ENCODE assay signal across 16 cellular contexts in the genomic region with DNA sequence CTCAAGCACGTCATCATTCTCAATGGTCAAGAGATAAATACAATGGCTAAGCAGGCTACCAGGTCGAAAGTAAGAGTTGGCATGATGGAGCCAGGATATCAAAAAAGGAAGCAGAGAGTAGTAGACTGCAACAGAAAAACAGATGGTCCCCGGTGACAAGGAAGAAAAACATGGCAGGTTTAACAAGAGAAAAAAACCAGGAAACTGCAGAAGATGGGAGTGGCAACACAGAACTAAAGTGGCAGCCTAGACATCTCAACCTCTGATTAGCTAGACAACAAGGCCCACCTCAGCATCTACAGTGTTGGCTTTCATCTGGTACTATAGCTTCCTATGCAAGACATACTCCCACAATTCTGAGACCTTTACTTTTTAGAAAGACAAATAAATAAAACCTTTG. TPM values are rescaled to one million over a fixed set of nuclear protein-coding genes. Genes with fewer than 3 reads are reported as not detected.
DNase-seq lines count a peak whose midpoint lies in the region; ATAC-seq and TF ChIP-seq lines count a peak whose summit lies in the region.
"Had no signal": no experiment of that assay in that cellular context is flagged by ENCODE, and none has a peak within 500 bp of the region (broad histone marks: within the 10 kb centered on the region; RNA-seq: fewer than 3 reads in every experiment).

No MANE protein-coding gene starts in this region.

- no peaks in the 10 kb centered on the region for H3K27me3 ChIP-seq in sigmoid colon
- H3K27me3 ChIP-seq: esophagus squamous epithelium had no signal

- no peak overlapping the region for H3K4me3 Mint-ChIP-seq in activated CD8-positive, alpha-beta memory T cell treated with anti-CD3 and anti-CD28 coated beads, Interleukin-2, amount 10 ng/mL, durations not matched to agents 7 days and 5 days
- peak overlapping the region; percentile 18 to 78 (median 58) for H3K4me3 Mint-ChIP-seq in brain

- H3K4me3 ChIP-seq in sigmoid colon: no peak overlapping the region
- H3K4me3 ChIP-seq: esophagus squamous epithelium had no signal

- TF ChIP-seq CTCF in brain (conservative IDR thresholded peaks at IDR 0.05) (no peak), sigmoid colon (IDR thresholded peaks at IDR 0.05) (no peak)

- no peaks in the 10 kb centered on the region for H3K27me3 Mint-ChIP-seq in activated CD8-positive, alpha-beta memory T cell treated with anti-CD3 and anti-CD28 coated beads, Interleukin-2, amount 10 ng/mL, durations not matched to agents 7 days and 5 days
- H3K27me3 Mint-ChIP-seq in brain: peaks cover 6% of the 10 kb centered on the region

- intact Hi-C loops in sigmoid colon (cut with DNase I): loop anchor here (10.0 kb wide), 1 partner anchor 978 kb away; a partner anchor contains a TSS

- ATAC-seq in activated CD8-positive, alpha-beta memory T cell treated with anti-CD3 and anti-CD28 coated beads, Interleukin-2, amount 10 ng/mL, durations not matched to agents 7 days and 5 days: no peak
- ATAC-seq in GM21723 (IDR thresholded peaks at IDR 0.05; ENCODE audit: unreplicated experiment): no peak

- H3K9me3 Mint-ChIP-seq in activated CD8-positive, alpha-beta memory T cell treated with anti-CD3 and anti-CD28 coated beads, Interleukin-2, amount 10 ng/mL, durations not matched to agents 7 days and 5 days (ENCODE audit: low read depth): no peaks in the 10 kb centered on the region
- no peaks in the 10 kb centered on the region for H3K9me3 Mint-ChIP-seq in brain

- no peak for DNase-seq in activated CD8-positive, alpha-beta memory T cell treated with anti-CD3 and anti-CD28 coated beads, Interleukin-2, amount 10 ng/mL, durations not matched to agents 7 days and 5 days
- no peak for DNase-seq in activated CD8-positive, alpha-beta memory T cell treated with anti-CD3 and anti-CD28 coated beads, Interleukin-2, amount 50 U/mL, for 48 hours
- DNase-seq in MV-4-11 (lab: John Stamatoyannopoulos, UW) (peak; percentile 42), sigmoid colon (no peak), NOMO-1 (lab: John Stamatoyannopoulos, UW; ENCODE audit: unreplicated experiment in 2 of 2) (no peak)
- DNase-seq in stimulated activated CD4-positive, alpha-beta T cell treated with anti-CD3 and anti-CD28 coated beads, Interleukin-4, amount 100 ng/mL, for 4 hours: no peak
- DNase-seq: activated CD4-positive, alpha-beta T cell treated with anti-CD3 and anti-CD28 coated beads, Interleukin-2, amount 50 U/mL, for 4 hours; activated naive CD4-positive, alpha-beta T cell treated with Interleukin-2 at 50 U/mL for 16 hours; esophagus squamous epithelium; mammary epithelial cell; NCI-H1105 treated with DMSO at 0.1 percent for 48 hours; NCI-H345; nucleus accumbens; small intestine had no signal

- H3K4me1 ChIP-seq in sigmoid colon: peaks cover 0 to 87% (median 76%) of the 10 kb centered on the region in 4 donors

- peak overlapping the region; percentile 1 for H3K27ac Mint-ChIP-seq in activated CD8-positive, alpha-beta memory T cell treated with anti-CD3 and anti-CD28 coated beads, Interleukin-2, amount 10 ng/mL, durations not matched to agents 7 days and 5 days
- peak overlapping the region in 4 of 5 experiments; percentile 2 to 78 (median 36) for H3K27ac Mint-ChIP-seq in brain

- no peaks in the 10 kb centered on the region for H3K36me3 ChIP-seq in sigmoid colon

- no peak for TF ChIP-seq POLR2A in sigmoid colon (IDR thresholded peaks at IDR 0.05)

- peaks cover 78% of the 10 kb centered on the region for H3K4me1 Mint-ChIP-seq in activated CD8-positive, alpha-beta memory T cell treated with anti-CD3 and anti-CD28 coated beads, Interleukin-2, amount 10 ng/mL, durations not matched to agents 7 days and 5 days
- H3K4me1 Mint-ChIP-seq in brain: peaks cover 75% of the 10 kb centered on the region

- peaks cover 9% of the 10 kb centered on the region for H3K36me3 Mint-ChIP-seq in activated CD8-positive, alpha-beta memory T cell treated with anti-CD3 and anti-CD28 coated beads, Interleukin-2, amount 10 ng/mL, durations not matched to agents 7 days and 5 days
- H3K36me3 Mint-ChIP-seq in brain: peaks cover 6% of the 10 kb centered on the region

- CTCF ChIA-PET in activated CD8-positive, alpha-beta memory T cell treated with anti-CD3 and anti-CD28 coated beads, Interleukin-2, amount 10 ng/mL, durations not matched to agents 7 days and 5 days (lab: Charles Lee): interaction anchor here (1.6 kb wide), 1 partner anchor 34 kb away, joined by 3 read pairs; no protein-coding TSS in a partner anchor

- peak overlapping the region; percentile 18 to 98 (median 95) for H3K27ac ChIP-seq in sigmoid colon

- 55 to 59% methylated on average over 3 of the region's 3 CpGs for whole genome bisulfite sequencing in sigmoid colon, 2 donors

- H3K9me3 ChIP-seq in sigmoid colon: no peaks in the 10 kb centered on the region
- H3K9me3 ChIP-seq: esophagus squamous epithelium had no signal

- no peak for TF ChIP-seq EP300 in sigmoid colon (IDR thresholded peaks at IDR 0.05)

RNA-seq across cellular contexts. Expression of a gene that starts 3.1 kb away (rescaled TPM):
- total RNA-seq in activated CD8-positive, alpha-beta memory T cell treated with anti-CD3 and anti-CD28 coated beads, Interleukin-2, amount 10 ng/mL, durations not matched to agents 7 days and 5 days: 100 to 1,000 TPM; 140 to 144 TPM
- polyA plus RNA-seq in brain (ENCODE audit: insufficient read depth, low read depth, low replicate concordance): 75.8 TPM
- total RNA-seq in sigmoid colon: 100 to 1,000 TPM in 1 of 4 donors, 10 to 100 TPM in 3; 64.3 to 215 (median 85.5) TPM
- polyA plus RNA-seq in sigmoid colon: 100 to 1,000 TPM in 1 of 3 donors, 10 to 100 TPM in 2; 32.4 to 120 (median 42.0) TPM

RNA-seq across cellular contexts. Expression of a gene that starts 44.4 kb away (rescaled TPM):
- total RNA-seq in activated CD8-positive, alpha-beta memory T cell treated with anti-CD3 and anti-CD28 coated beads, Interleukin-2, amount 10 ng/mL, durations not matched to agents 7 days and 5 days: 10 to 100 TPM; 31.5 to 49.0 TPM
- polyA plus RNA-seq in brain (ENCODE audit: insufficient read depth, low read depth, low replicate concordance) (49.8 TPM), sigmoid colon (10 to 100 TPM in 1 of 3 donors, 1 to 10 TPM in 2; 1.2 to 16.5 (median 3.2) TPM)
- 10 to 100 TPM; 19.6 to 46.5 (median 31.3) TPM for total RNA-seq in sigmoid colon

RNA-seq across cellular contexts. Expression of a gene that starts 44.7 kb away (rescaled TPM):
- 10 to 100 TPM; 36.2 to 59.3 TPM for total RNA-seq in activated CD8-positive, alpha-beta memory T cell treated with anti-CD3 and anti-CD28 coated beads, Interleukin-2, amount 10 ng/mL, durations not matched to agents 7 days and 5 days
- polyA plus RNA-seq in brain (ENCODE audit: insufficient read depth, low read depth, low replicate concordance): 36.2 TPM
- 10 to 100 TPM; 10.8 to 21.3 (median 15.3) TPM for total RNA-seq in sigmoid colon
- 10 to 100 TPM; 10.8 to 44.1 (median 13.2) TPM for polyA plus RNA-seq in sigmoid colon
